In genomic region chr5:51347704-51348103, GRCh38 we compare ENCODE assay signal across 16 cellular contexts. TPM values are rescaled to one million over a fixed set of nuclear protein-coding genes. Genes with fewer than 3 reads are reported as not detected.
DNase-seq lines count a peak whose midpoint lies in the region; ATAC-seq and TF ChIP-seq lines count a peak whose summit lies in the region.
"Had no signal": no experiment of that assay in that cellular context is flagged by ENCODE, and none has a peak within 500 bp of the region (broad histone marks: within the 10 kb centered on the region; RNA-seq: fewer than 3 reads in every experiment).

No MANE protein-coding gene starts in this region.

- H3K4me3 ChIP-seq in mammary epithelial cell (replicated peaks in 1 of 3; ENCODE audit: insufficient read depth in 1 of 3, low read depth in 2 of 3, low read length in 3 of 3) (no peak overlapping the region), liver (ENCODE audit: low read depth in 1 of 3, low read length in 3 of 3) (no peak overlapping the region), upper lobe of left lung (no peak overlapping the region)
- H3K4me3 ChIP-seq: adrenal gland, colonic mucosa, skin epidermis, stomach had no signal

- H3K4me2 ChIP-seq in mammary epithelial cell (ENCODE audit: insufficient read depth, low read depth, low read length) = no peak overlapping the region

- no peaks in the 10 kb centered on the region for H3K27me3 ChIP-seq in mammary epithelial cell (ENCODE audit: insufficient read depth, low read length)
- H3K27me3 ChIP-seq in liver (ENCODE audit: control insufficient read depth in 4 of 4, insufficient read depth in 4 of 4, low read length in 3 of 4) = peaks cover 0 to 4% (median 0%) of the 10 kb centered on the region in 4 donors
- H3K27me3 ChIP-seq in upper lobe of left lung = no peaks in the 10 kb centered on the region
- H3K27me3 ChIP-seq: adrenal gland, colonic mucosa, stomach had no signal

- H4K20me1 ChIP-seq in mammary epithelial cell (ENCODE audit: insufficient read depth, low read length) = no peaks in the 10 kb centered on the region

- BruUV-seq in mammary epithelial cell (replicated peaks; lab: Mats Ljungman, UMichigan) = no TSS peak

- in situ Hi-C loops in mammary epithelial cell (cut with MboI; ENCODE audit: low sequenced_read_pairs in 2 of 2) = no loop called here

- H2AFZ ChIP-seq in mammary epithelial cell (ENCODE audit: low read depth, low read length) = no peak overlapping the region

- peak; percentile 66 for DNase-seq in DMS53 (lab: John Stamatoyannopoulos, UW)
- peak; percentile 4 for DNase-seq in HuH-7 (ENCODE audit: low spot score)
- DNase-seq in mammary epithelial cell = no peak
- no peak for DNase-seq in upper lobe of left lung
- no peak for DNase-seq in AML-193 (lab: John Stamatoyannopoulos, UW)
- DNase-seq in superior temporal gyrus (ENCODE audit: extremely low spot score) = no peak
- DNase-seq: activated CD4-positive, alpha-beta T cell treated with anti-CD3 and anti-CD28 coated beads, Interleukin-2, amount 50 U/mL, for 1 hour; activated T-cell treated with anti-CD3 and anti-CD28 coated beads, Interleukin-2, amount 50 U/mL, for 72 hours; adrenal gland; colonic mucosa; Karpas-422; midbrain; stomach; T-helper 9 cell had no signal

- dilution Hi-C loops in mammary epithelial cell (cut with HindIII; ENCODE audit: low sequenced_read_pairs) = no loop called here

- ATAC-seq in upper lobe of left lung (ENCODE audit: low FRiP score in 2 of 2) = no peak
- ATAC-seq: activated T-cell treated with anti-CD3 and anti-CD28 coated beads, Interleukin-2, amount 50 U/mL, for 72 hours had no signal

- H3K9ac ChIP-seq in mammary epithelial cell (ENCODE audit: insufficient read depth, low read length) = no peak overlapping the region
- no peak overlapping the region for H3K9ac ChIP-seq in liver (ENCODE audit: low read depth in 1 of 2, low read length in 2 of 2)

- CTCF ChIA-PET in mammary epithelial cell (lab: Charles Lee; ENCODE audit: low non-redundant PET) = interaction anchor here (0.6 to 1.2 kb wide), 3 partner anchors 35 to 389 kb away, joined by 3 to 4 read pairs (median 3); partner anchors contain the start of gene ISL1

- no peak for TF ChIP-seq EP300 in upper lobe of left lung (IDR thresholded peaks at IDR 0.05)

- no peak for TF ChIP-seq POLR2A in upper lobe of left lung (IDR thresholded peaks at IDR 0.05)

- H3K36me3 ChIP-seq in mammary epithelial cell (ENCODE audit: insufficient read depth, low read length) = no peaks in the 10 kb centered on the region
- no peaks in the 10 kb centered on the region for H3K36me3 ChIP-seq in liver (ENCODE audit: control insufficient read depth in 4 of 4, insufficient read depth in 3 of 4, low read depth in 1 of 4, low read length in 3 of 4)
- no peaks in the 10 kb centered on the region for H3K36me3 ChIP-seq in upper lobe of left lung
- H3K36me3 ChIP-seq: adrenal gland, colonic mucosa, stomach had no signal

- intact Hi-C loops in mammary epithelial cell (cut with micrococcal nuclease) = loop anchor here (1.0 kb wide), 1 partner anchor 384 kb away; no protein-coding TSS in a partner anchor

- H3K79me2 ChIP-seq in mammary epithelial cell (ENCODE audit: insufficient read depth, low read length) = no peaks in the 10 kb centered on the region

- TF ChIP-seq RAD21 in liver (IDR thresholded peaks at IDR 0.05) = peak; percentile 47 to 66

- H3K27ac ChIP-seq in mammary epithelial cell (ENCODE audit: insufficient read depth, low read depth, low read length) (no peak overlapping the region), liver (ENCODE audit: low read depth in 1 of 2, low read length in 2 of 2) (no peak overlapping the region), upper lobe of left lung (no peak overlapping the region)
- H3K27ac ChIP-seq: adrenal gland, colonic mucosa, skin epidermis, stomach had no signal

- H3K9me3 ChIP-seq in mammary epithelial cell (replicated peaks; ENCODE audit: insufficient read depth, low read length) (no peaks in the 10 kb centered on the region), liver (ENCODE audit: control insufficient read depth in 4 of 4, low read length in 3 of 4) (peaks cover 0 to 3% (median 2%) of the 10 kb centered on the region in 4 donors), upper lobe of left lung (peaks cover 0 to 6% (median 2%) of the 10 kb centered on the region in 4 donors)
- H3K9me3 ChIP-seq: adrenal gland, colonic mucosa had no signal

- H3K4me1 ChIP-seq in mammary epithelial cell (ENCODE audit: insufficient read depth, low read length) (no peaks in the 10 kb centered on the region), liver (ENCODE audit: control insufficient read depth in 4 of 4, insufficient read depth in 4 of 4, low read length in 3 of 4) (no peaks in the 10 kb centered on the region), upper lobe of left lung (no peaks in the 10 kb centered on the region)
- H3K4me1 ChIP-seq: adrenal gland, colonic mucosa, stomach had no signal

- TF ChIP-seq CTCF in mammary epithelial cell (conservative IDR thresholded peaks at IDR 0.05 in 1 of 2, IDR thresholded peaks at IDR 0.05 in 1 of 2; ENCODE audit: extremely low read depth in 1 of 2, insufficient read depth in 1 of 2, low read depth in 1 of 2, low read length in 2 of 2) (peak; percentile 25 to 47), liver (IDR thresholded peaks at IDR 0.05; ENCODE audit: low read depth, low read length, missing input control) (peak; percentile 33), upper lobe of left lung (IDR thresholded peaks at IDR 0.05) (no peak)

- 85% methylated on average over 2 of the region's 2 CpGs for WGBS in mammary epithelial cell (ENCODE audit: low coverage, missing lambda C conversion rate)
- 79% methylated on average over 2 of the region's 2 CpGs for WGBS in liver
- 84 to 88% methylated on average over 2 of the region's 2 CpGs for WGBS in upper lobe of left lung, 2 donors

TF ChIP-seq in liver, 16 proteins besides CTCF, POLR2A, EP300 and RAD21:
- no peak for TF ChIP-seq FOXA1 (IDR thresholded peaks at IDR 0.05)
- TF ChIP-seq HNF4G (IDR thresholded peaks at IDR 0.05) = no peak
- TF ChIP-seq, protein P1, sequence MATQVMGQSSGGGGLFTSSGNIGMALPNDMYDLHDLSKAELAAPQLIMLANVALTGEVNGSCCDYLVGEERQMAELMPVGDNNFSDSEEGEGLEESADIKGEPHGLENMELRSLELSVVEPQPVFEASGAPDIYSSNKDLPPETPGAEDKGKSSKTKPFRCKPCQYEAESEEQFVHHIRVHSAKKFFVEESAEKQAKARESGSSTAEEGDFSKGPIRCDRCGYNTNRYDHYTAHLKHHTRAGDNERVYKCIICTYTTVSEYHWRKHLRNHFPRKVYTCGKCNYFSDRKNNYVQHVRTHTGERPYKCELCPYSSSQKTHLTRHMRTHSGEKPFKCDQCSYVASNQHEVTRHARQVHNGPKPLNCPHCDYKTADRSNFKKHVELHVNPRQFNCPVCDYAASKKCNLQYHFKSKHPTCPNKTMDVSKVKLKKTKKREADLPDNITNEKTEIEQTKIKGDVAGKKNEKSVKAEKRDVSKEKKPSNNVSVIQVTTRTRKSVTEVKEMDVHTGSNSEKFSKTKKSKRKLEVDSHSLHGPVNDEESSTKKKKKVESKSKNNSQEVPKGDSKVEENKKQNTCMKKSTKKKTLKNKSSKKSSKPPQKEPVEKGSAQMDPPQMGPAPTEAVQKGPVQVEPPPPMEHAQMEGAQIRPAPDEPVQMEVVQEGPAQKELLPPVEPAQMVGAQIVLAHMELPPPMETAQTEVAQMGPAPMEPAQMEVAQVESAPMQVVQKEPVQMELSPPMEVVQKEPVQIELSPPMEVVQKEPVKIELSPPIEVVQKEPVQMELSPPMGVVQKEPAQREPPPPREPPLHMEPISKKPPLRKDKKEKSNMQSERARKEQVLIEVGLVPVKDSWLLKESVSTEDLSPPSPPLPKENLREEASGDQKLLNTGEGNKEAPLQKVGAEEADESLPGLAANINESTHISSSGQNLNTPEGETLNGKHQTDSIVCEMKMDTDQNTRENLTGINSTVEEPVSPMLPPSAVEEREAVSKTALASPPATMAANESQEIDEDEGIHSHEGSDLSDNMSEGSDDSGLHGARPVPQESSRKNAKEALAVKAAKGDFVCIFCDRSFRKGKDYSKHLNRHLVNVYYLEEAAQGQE (IDR thresholded peaks at IDR 0.05) = no peak
- TF ChIP-seq HNF4A (conservative IDR thresholded peaks at IDR 0.05) = no peak
- TF ChIP-seq GABPA (IDR thresholded peaks at IDR 0.05 in 1 of 2, conservative IDR thresholded peaks at IDR 0.05 in 1 of 2) = no peak
- TF ChIP-seq SP1 (IDR thresholded peaks at IDR 0.05) = no peak
- no peak for TF ChIP-seq NR2F2 (IDR thresholded peaks at IDR 0.05)
- no peak for TF ChIP-seq JUND (IDR thresholded peaks at IDR 0.05)

RNA-seq across cellular contexts. Expression of gene ISL1, which starts 35.5 kb away (rescaled TPM):
- total RNA-seq in mammary epithelial cell (under 1 TPM in 1 of 2 donors, not detected in 1; 0.28 TPM), liver (not detected), upper lobe of left lung (not detected)
- polyA plus RNA-seq in mammary epithelial cell (not detected), liver (not detected)
- polyA minus RNA-seq in mammary epithelial cell = not detected
- total RNA-seq: activated T-cell treated with anti-CD3 and anti-CD28 coated beads, Interleukin-2, amount 50 U/mL, for 72 hours had no signal

Comparison
In these comparisons a context has a peak if more than half of its experiments do, and no peak if none do; other contexts are left out.
1. DNase-seq: peak in DMS53 (single experiment) and HuH-7 (single experiment); none in mammary epithelial cell (single experiment), upper lobe of left lung (0 of 2), AML-193 (0 of 2) and superior temporal gyrus (single experiment).
2. CTCF ChIP-seq: peak in mammary epithelial cell (2 of 2) and liver (single experiment); none in upper lobe of left lung (0 of 6).